In genomic region chr21:25561668-25562641, GRCh38 we compare ENCODE assay signal across 8 cellular contexts. TPM values are rescaled to one million over a fixed set of nuclear protein-coding genes. Genes with fewer than 3 reads are reported as not detected.
DNase-seq lines count a peak whose midpoint lies in the region; ATAC-seq and TF ChIP-seq lines count a peak whose summit lies in the region.

No MANE protein-coding gene starts in this region.

- DNase-seq in NOMO-1 (lab: John Stamatoyannopoulos, UW; ENCODE audit: unreplicated experiment in 2 of 2) (peak; percentile 69 to 72), fibroblast of pulmonary artery (ENCODE audit: low read depth) (peak; percentile 73), suprapubic skin (ENCODE audit: low spot score in 2 of 2) (peak; percentile 64 to 78), DMS153 treated with DMSO at 0.1 percent for 48 hours (lab: John Stamatoyannopoulos, UW; ENCODE audit: unreplicated experiment) (no peak)
- peak; percentile 78 for DNase-seq in activated T-cell treated with anti-CD3 and anti-CD28 coated beads, Interleukin-2, amount 50 U/mL, for 1 hour

- H3K36me3 ChIP-seq in neutrophil (no peaks in the 10 kb centered on the region), suprapubic skin (no peaks in the 10 kb centered on the region)

- peak; percentile 49 for ATAC-seq in GM18498 (IDR thresholded peaks at IDR 0.05; ENCODE audit: unreplicated experiment)
- ATAC-seq in HG02870 (IDR thresholded peaks at IDR 0.05; ENCODE audit: unreplicated experiment): peak; percentile 39

- H3K4me1 ChIP-seq in neutrophil (ENCODE audit: control insufficient read depth in 1 of 2, insufficient read depth in 1 of 2, low read depth in 1 of 2, low read length in 1 of 2) (peaks cover 12 to 18% of the 10 kb centered on the region in 2 experiments), suprapubic skin (peaks cover 12% of the 10 kb centered on the region)

- H3K9me3 ChIP-seq in neutrophil (no peaks in the 10 kb centered on the region), suprapubic skin (no peaks in the 10 kb centered on the region)

- H3K27ac ChIP-seq in neutrophil (no peak overlapping the region), suprapubic skin (peak overlapping the region; percentile 25)

- TF ChIP-seq POLR2A in suprapubic skin (IDR thresholded peaks at IDR 0.05): no peak

- TF ChIP-seq CTCF in fibroblast of pulmonary artery (IDR thresholded peaks at IDR 0.05; ENCODE audit: low read length, missing control alignments) (peak; percentile 13), neutrophil (IDR thresholded peaks at IDR 0.05) (no peak), suprapubic skin (IDR thresholded peaks at IDR 0.05) (peak in 1 of 2 donors; percentile 24)

- TF ChIP-seq EP300 in suprapubic skin (IDR thresholded peaks at IDR 0.05): no peak

- WGBS in suprapubic skin: 3% methylated on average over 51 of the region's 74 CpGs

- H3K4me3 ChIP-seq in fibroblast of pulmonary artery (replicated peaks; ENCODE audit: low read depth, low read length): peak overlapping the region; percentile 54
- peak overlapping the region; percentile 27 to 46 for H3K4me3 ChIP-seq in neutrophil (ENCODE audit: low read depth in 1 of 2, low read length in 1 of 2)
- peak overlapping the region; percentile 57 for H3K4me3 ChIP-seq in suprapubic skin

- H3K27me3 ChIP-seq in neutrophil: peaks cover 44% of the 10 kb centered on the region
- no peaks in the 10 kb centered on the region for H3K27me3 ChIP-seq in suprapubic skin

RNA-seq across cellular contexts. Expression of gene MRPL39, which starts 45.3 kb away (rescaled TPM):
- 10 to 100 TPM; 21.4 to 28.7 (median 23.1) TPM for total RNA-seq in suprapubic skin
